Comparison of ENCODE assay signal across 11 cellular contexts in genomic region chr2:107932986-107933385, GRCh38. TPM values are rescaled to one million over a fixed set of nuclear protein-coding genes. Genes with fewer than 3 reads are reported as not detected.
DNase-seq lines count a peak whose midpoint lies in the region; ATAC-seq, FAIRE-seq and TF ChIP-seq lines count a peak whose summit lies in the region.
"Had no signal": no experiment of that assay in that cellular context is flagged by ENCODE, and none has a peak within 500 bp of the region (broad histone marks: within the 10 kb centered on the region; RNA-seq: fewer than 3 reads in every experiment).

No MANE protein-coding gene starts in this region.

- no peaks in the 10 kb centered on the region for H3K36me3 Mint-ChIP-seq in astrocyte (ENCODE audit: low read depth, unreplicated experiment)

- H3K36me3 ChIP-seq in Karpas-422 (ENCODE audit: insufficient read depth, low read length): no peaks in the 10 kb centered on the region
- no peaks in the 10 kb centered on the region for H3K36me3 ChIP-seq in astrocyte (ENCODE audit: insufficient read depth, low read length)
- H3K36me3 ChIP-seq in stomach: no peaks in the 10 kb centered on the region

- H2AFZ ChIP-seq in Karpas-422 (ENCODE audit: low read length) (no peak overlapping the region), astrocyte (ENCODE audit: low read depth, low read length) (no peak overlapping the region)

- FAIRE-seq in D721Med (lab: Jason Lieb, UNC): no peak
- FAIRE-seq in astrocyte (lab: Jason Lieb, UNC): no peak

- H3K4me2 ChIP-seq in Karpas-422 (ENCODE audit: low read depth, low read length, poor library complexity, severe bottlenecking) (no peak overlapping the region), astrocyte (ENCODE audit: low read length) (no peak overlapping the region)

- H3K27ac Mint-ChIP-seq in astrocyte (ENCODE audit: unreplicated experiment): no peak overlapping the region
- H3K27ac Mint-ChIP-seq: activated CD4-positive, alpha-beta T cell treated with anti-CD3 and anti-CD28 coated beads for 36 hours had no signal

- no peak overlapping the region for H3K4me3 Mint-ChIP-seq in astrocyte (ENCODE audit: unreplicated experiment)
- H3K4me3 Mint-ChIP-seq: activated CD4-positive, alpha-beta T cell treated with anti-CD3 and anti-CD28 coated beads for 36 hours had no signal

- H3K9me2 ChIP-seq in Karpas-422 (replicated peaks; ENCODE audit: insufficient read depth, low read length): no peaks in the 10 kb centered on the region

- TF ChIP-seq CTCF in D721Med (IDR thresholded peaks at IDR 0.05; ENCODE audit: insufficient read depth, missing control alignments) (peak; percentile 43), astrocyte (IDR thresholded peaks at IDR 0.05; ENCODE audit: insufficient read depth, low read depth, low read length) (peak; percentile 48), stomach (IDR thresholded peaks at IDR 0.05) (peak in 2 of 7 experiments; percentile 9 to 14)

- no peaks in the 10 kb centered on the region for H3K9me3 ChIP-seq in Karpas-422 (ENCODE audit: low read length)
- H3K9me3 ChIP-seq in astrocyte (ENCODE audit: insufficient read depth, low read depth, low read length): no peaks in the 10 kb centered on the region
- no peaks in the 10 kb centered on the region for H3K9me3 ChIP-seq in stomach

- H4K20me1 ChIP-seq in Karpas-422 (ENCODE audit: insufficient read depth, low read depth, low read length): no peaks in the 10 kb centered on the region
- H4K20me1 ChIP-seq in astrocyte (ENCODE audit: insufficient read depth, low read length): no peaks in the 10 kb centered on the region

- intact Hi-C loops in stomach (cut with DNase I; ENCODE audit: low total_unique reads): no loop called here

- TF ChIP-seq EP300 in stomach (IDR thresholded peaks at IDR 0.05): no peak

- H3K4me1 ChIP-seq in Karpas-422 (ENCODE audit: low read length): no peaks in the 10 kb centered on the region
- H3K4me1 ChIP-seq in astrocyte (ENCODE audit: insufficient read depth, low read length): no peaks in the 10 kb centered on the region
- no peaks in the 10 kb centered on the region for H3K4me1 ChIP-seq in stomach

- peaks cover 17% of the 10 kb centered on the region for H3K4me1 Mint-ChIP-seq in astrocyte (ENCODE audit: low read depth, unreplicated experiment)
- H3K4me1 Mint-ChIP-seq: activated CD4-positive, alpha-beta T cell treated with anti-CD3 and anti-CD28 coated beads for 36 hours had no signal

- no peaks in the 10 kb centered on the region for H3K79me2 ChIP-seq in Karpas-422 (ENCODE audit: low read length)
- H3K79me2 ChIP-seq in astrocyte (ENCODE audit: insufficient read depth, low read length): no peaks in the 10 kb centered on the region

- ATAC-seq in HG03095 (IDR thresholded peaks at IDR 0.05; ENCODE audit: unreplicated experiment): no peak
- ATAC-seq: activated CD4-positive, alpha-beta T cell treated with anti-CD3 and anti-CD28 coated beads for 36 hours had no signal

- no peak overlapping the region for H3K27ac ChIP-seq in Karpas-422 (ENCODE audit: low read length)
- no peak overlapping the region for H3K27ac ChIP-seq in astrocyte (ENCODE audit: low read depth, low read length)
- H3K27ac ChIP-seq in stomach: no peak overlapping the region

- 38 to 49% (median 43%) methylated on average over 3 of the region's 3 CpGs for WGBS in stomach, 5 donors

- no peak for TF ChIP-seq POLR2A in stomach (IDR thresholded peaks at IDR 0.05)

- H3K27me3 Mint-ChIP-seq in astrocyte (ENCODE audit: low read depth, unreplicated experiment): peaks cover 9% of the 10 kb centered on the region

- no peaks in the 10 kb centered on the region for H3K27me3 ChIP-seq in Karpas-422 (ENCODE audit: low read length)
- H3K27me3 ChIP-seq in astrocyte (ENCODE audit: insufficient read depth, low read length): no peaks in the 10 kb centered on the region
- peaks cover 0 to 5% (median 0%) of the 10 kb centered on the region in 3 donors for H3K27me3 ChIP-seq in stomach

- no peaks in the 10 kb centered on the region for H3K9me3 Mint-ChIP-seq in astrocyte (ENCODE audit: unreplicated experiment)

- no peak overlapping the region for H3K9ac ChIP-seq in Karpas-422 (ENCODE audit: low read length)
- H3K9ac ChIP-seq in astrocyte (ENCODE audit: low read length): no peak overlapping the region

- H3K4me3 ChIP-seq in Karpas-422 (ENCODE audit: low read length): no peak overlapping the region
- H3K4me3 ChIP-seq in astrocyte (ENCODE audit: insufficient read depth, low read depth, low read length): no peak overlapping the region
- H3K4me3 ChIP-seq in stomach: no peak overlapping the region

- DNase-seq in D721Med (ENCODE audit: insufficient read length, low spot score) (no peak), Karpas-422 (peak; percentile 48), astrocyte (ENCODE audit: low read depth) (no peak), lung microvascular endothelial cell (ENCODE audit: low read depth in 2 of 2) (peak; percentile 1 to 4), NOMO-1 treated with DMSO at 0.1 percent for 48 hours (lab: John Stamatoyannopoulos, UW; ENCODE audit: unreplicated experiment) (no peak), stomach (no peak)
- no peak for DNase-seq in activated naive CD4-positive, alpha-beta T cell (lab: John Stamatoyannopoulos, UW)
- DNase-seq: activated CD4-positive, alpha-beta T cell treated with anti-CD3 and anti-CD28 coated beads for 36 hours; central memory CD4-positive, alpha-beta T cell; NCI-H187 had no signal

RNA-seq across cellular contexts. Expression of gene SLC5A7, which starts 53.3 kb away (rescaled TPM):
- total RNA-seq in Karpas-422 (2014; rRNA removed; shearing (Covaris generic); ENCODE audit: low replicate concordance): not detected in 2 replicates
- total RNA-seq in astrocyte (0.05 TPM in 1 of 2 replicates, not detected in the other), lung microvascular endothelial cell (not detected in 2 replicates), stomach (1 to 10 TPM in 1 of 5 donors, under 1 TPM in 1, not detected in 3; 0.58 to 7.0 TPM)
- polyA plus RNA-seq in stomach: under 1 TPM in 2 of 3 donors, not detected in 1; 0.18 to 0.31 TPM
- total RNA-seq: activated CD4-positive, alpha-beta T cell treated with anti-CD3 and anti-CD28 coated beads for 36 hours had no signal

Comparison
In these comparisons a context has a peak if more than half of its experiments do, and no peak if none do; other contexts are left out.
1. DNase-seq: peak in Karpas-422 (single experiment) and lung microvascular endothelial cell (2 of 2); none in D721Med (single experiment), astrocyte (single experiment), NOMO-1 treated with DMSO at 0.1 percent for 48 hours (single experiment), activated naive CD4-positive, alpha-beta T cell (0 of 4) and stomach (single experiment).